Comparison of ENCODE assay signal across 8 cellular contexts in genomic region chr6:47047479-47048411, GRCh38. TPM values are rescaled to one million over a fixed set of nuclear protein-coding genes. Genes with fewer than 3 reads are reported as not detected.
DNase-seq lines count a peak whose midpoint lies in the region; ATAC-seq and TF ChIP-seq lines count a peak whose summit lies in the region.

No MANE protein-coding gene starts in this region.

- DNase-seq in DMS53 treated with DMSO at 0.1 percent for 48 hours (lab: John Stamatoyannopoulos, UW; ENCODE audit: unreplicated experiment) (peak; percentile 74), HK-2 (ENCODE audit: unreplicated experiment) (peak; percentile 40), NCI-H748 (lab: John Stamatoyannopoulos, UW; ENCODE audit: unreplicated experiment) (peak; percentile 79), adipocyte (ENCODE audit: low read depth) (peak; percentile 85), right atrium auricular region (ENCODE audit: low spot score) (peak; percentile 66), retinal pigment epithelial cell (ENCODE audit: low read depth) (peak; percentile 60), 8988T (no peak)

- H3K4me3 ChIP-seq in adipocyte (ENCODE audit: low read length) (no peak overlapping the region), right atrium auricular region (no peak overlapping the region), retinal pigment epithelial cell (ENCODE audit: low read length) (no peak overlapping the region)

- no peak overlapping the region for H3K9ac ChIP-seq in adipocyte (ENCODE audit: low read length)

- TF ChIP-seq CTCF in right atrium auricular region (IDR thresholded peaks at IDR 0.05) (peak; percentile 53 to 81), retinal pigment epithelial cell (conservative IDR thresholded peaks at IDR 0.05; ENCODE audit: low read depth, low read length) (peak; percentile 88)

- H3K9me3 ChIP-seq in adipocyte (ENCODE audit: control insufficient read depth, low read length): no peaks in the 10 kb centered on the region
- no peaks in the 10 kb centered on the region for H3K9me3 ChIP-seq in right atrium auricular region

- no peak overlapping the region for H3K27ac ChIP-seq in right atrium auricular region

- H3K4me1 ChIP-seq in adipocyte (ENCODE audit: control insufficient read depth, insufficient read depth, low read length) (no peaks in the 10 kb centered on the region), right atrium auricular region (peaks cover 0 to 9% of the 10 kb centered on the region in 2 donors)

- H3K36me3 ChIP-seq in adipocyte (ENCODE audit: control insufficient read depth, insufficient read depth, low read length, severe bottlenecking) (no peaks in the 10 kb centered on the region), right atrium auricular region (no peaks in the 10 kb centered on the region)

- no peaks in the 10 kb centered on the region for H3K27me3 ChIP-seq in adipocyte (replicated peaks; ENCODE audit: control insufficient read depth, insufficient read depth, low read length)
- H3K27me3 ChIP-seq in right atrium auricular region: no peaks in the 10 kb centered on the region

- peak; percentile 94 for ATAC-seq in GM19395 (IDR thresholded peaks at IDR 0.05; ENCODE audit: unreplicated experiment)

RNA-seq across cellular contexts. Expression of gene ADGRF1, which starts 5.6 kb away (rescaled TPM):
- total RNA-seq in right atrium auricular region: not detected
